In genomic region chr6:170178266-170178560, GRCh38 we compare ENCODE assay signal across 22 cellular contexts.
DNase-seq lines count a peak whose midpoint lies in the region; ATAC-seq and TF ChIP-seq lines count a peak whose summit lies in the region.
"Had no signal": no experiment of that assay in that cellular context is flagged by ENCODE, and none has a peak within 500 bp of the region (broad histone marks: within the 10 kb centered on the region; RNA-seq: fewer than 3 reads in every experiment).

No MANE protein-coding gene starts in this region.

- no peak overlapping the region for H3T11ph ChIP-seq in H9 (ENCODE audit: low read length)

- H3K9me3 Mint-ChIP-seq in H9 (peaks cover 6 to 15% of the 10 kb centered on the region in 2 experiments), brain (peaks cover 0 to 7% (median under 1%) of the 10 kb centered on the region in 5 experiments)

- no peak overlapping the region for H2BK12ac ChIP-seq in H9 (ENCODE audit: insufficient read length, low read depth, low read length)
- peak overlapping the region; percentile 59 for H2BK12ac ChIP-seq in neuronal stem cell (ENCODE audit: low read length)

- no peak overlapping the region for H3K4me2 ChIP-seq in H9 (ENCODE audit: insufficient read depth, insufficient read length, low read length)
- H3K4me2 ChIP-seq in neuronal stem cell (ENCODE audit: insufficient read depth, low read length, poor library complexity, severe bottlenecking), result no peak overlapping the region

- H3K14ac ChIP-seq in H9 (ENCODE audit: insufficient read depth, low read length) (no peak overlapping the region), neuronal stem cell (ENCODE audit: low read length) (no peak overlapping the region)

- H3K79me1 ChIP-seq in H9 (ENCODE audit: insufficient read depth, low read depth, low read length, poor library complexity, severe bottlenecking) (no peaks in the 10 kb centered on the region), neuronal stem cell (ENCODE audit: low read depth, low read length) (no peaks in the 10 kb centered on the region)

- TF ChIP-seq CTCF in H9 (conservative IDR thresholded peaks at IDR 0.05) (no peak), brain (conservative IDR thresholded peaks at IDR 0.05) (no peak)

- no peaks in the 10 kb centered on the region for H3K23me2 ChIP-seq in H9 (ENCODE audit: insufficient read length, low read depth, low read length, poor library complexity, severe bottlenecking)

- no peak overlapping the region for H2BK20ac ChIP-seq in H9 (ENCODE audit: low read depth, low read length, poor library complexity, severe bottlenecking)

- H4K8ac ChIP-seq in H9 (replicated peaks; ENCODE audit: insufficient read length, low read depth, low read length) (no peak overlapping the region), neuronal stem cell (ENCODE audit: low read depth, low read length) (no peak overlapping the region)

- H3K79me2 ChIP-seq in H9 (ENCODE audit: insufficient read depth, low read length), result no peaks in the 10 kb centered on the region

- H2BK120ac ChIP-seq in H9 (ENCODE audit: low read depth, low read length, poor library complexity, severe bottlenecking), result no peak overlapping the region
- H2BK120ac ChIP-seq in neuronal stem cell (ENCODE audit: low read depth, low read length), result peak overlapping the region; percentile 35

- H3K27me3 Mint-ChIP-seq in H9 (ENCODE audit: low read depth), result peaks cover 19% of the 10 kb centered on the region
- peaks cover 6% of the 10 kb centered on the region for H3K27me3 Mint-ChIP-seq in brain
- H3K27me3 Mint-ChIP-seq: B cell had no signal

- H2AK5ac ChIP-seq in H9 (ENCODE audit: insufficient read length, low read length), result no peak overlapping the region
- peak overlapping the region; percentile 90 for H2AK5ac ChIP-seq in neuronal stem cell (ENCODE audit: low read depth, low read length)

- no peak overlapping the region for H2BK5ac ChIP-seq in H9 (ENCODE audit: insufficient read length, low read length)
- peak overlapping the region; percentile 62 for H2BK5ac ChIP-seq in neuronal stem cell (ENCODE audit: low read length)

- H3K4ac ChIP-seq in H9 (ENCODE audit: low read depth, low read length), result no peak overlapping the region
- no peak overlapping the region for H3K4ac ChIP-seq in neuronal stem cell (ENCODE audit: low read length)

- H3K36me3 ChIP-seq in neuronal stem cell (replicated peaks in 1 of 2; ENCODE audit: control insufficient read depth in 2 of 2, insufficient read depth in 2 of 2, low read length in 2 of 2), result no peaks in the 10 kb centered on the region
- H3K36me3 ChIP-seq: ascending aorta, pancreas had no signal

- ATAC-seq in HG03175 (IDR thresholded peaks at IDR 0.05; ENCODE audit: unreplicated experiment) (no peak), GM18870 (IDR thresholded peaks at IDR 0.05; ENCODE audit: unreplicated experiment) (no peak)
- ATAC-seq: GM12878 had no signal

- H3K27me3 ChIP-seq in H9 (ENCODE audit: insufficient read depth, low read length), result no peaks in the 10 kb centered on the region
- H3K27me3 ChIP-seq in neuronal stem cell (ENCODE audit: control insufficient read depth in 3 of 3, insufficient read depth in 3 of 3, low read depth in 1 of 3, low read length in 3 of 3), result no peaks in the 10 kb centered on the region
- H3K27me3 ChIP-seq: ascending aorta, pancreas had no signal

- H3K9me3 ChIP-seq in H9 (ENCODE audit: control insufficient read depth, low read depth, low read length), result no peaks in the 10 kb centered on the region
- peaks cover 0 to 2% of the 10 kb centered on the region in 2 donors for H3K9me3 ChIP-seq in neuronal stem cell (replicated peaks in 1 of 2; ENCODE audit: control insufficient read depth in 2 of 2, insufficient read depth in 1 of 2, low read depth in 1 of 2, low read length in 2 of 2)
- H3K9me3 ChIP-seq: ascending aorta, pancreas had no signal

- H3K27ac Mint-ChIP-seq in H9, result no peak overlapping the region
- H3K27ac Mint-ChIP-seq in brain, result peak overlapping the region in 4 of 5 experiments; percentile 15 to 96 (median 75)
- H3K27ac Mint-ChIP-seq: activated naive CD4-positive, alpha-beta T cell treated with anti-CD3 and anti-CD28 coated beads for 36 hours; B cell had no signal

- no peak overlapping the region for H3K4me3 ChIP-seq in neuronal stem cell (ENCODE audit: low read length in 2 of 2)
- H3K4me3 ChIP-seq: ascending aorta, GM12878, pancreas had no signal

- H3K56ac ChIP-seq in H9 (ENCODE audit: insufficient read length, low read depth, low read length), result no peak overlapping the region

- no peak overlapping the region for H3K23ac ChIP-seq in H9 (ENCODE audit: insufficient read length, low read depth, low read length)
- no peak overlapping the region for H3K23ac ChIP-seq in neuronal stem cell (ENCODE audit: low read depth, low read length, poor library complexity)

- H3K4me3 Mint-ChIP-seq in H9 (no peak overlapping the region), brain (no peak overlapping the region)
- H3K4me3 Mint-ChIP-seq: activated naive CD4-positive, alpha-beta T cell treated with anti-CD3 and anti-CD28 coated beads for 36 hours; B cell had no signal

- H4K91ac ChIP-seq in H9 (ENCODE audit: insufficient read length, low read depth, low read length), result no peak overlapping the region
- no peak overlapping the region for H4K91ac ChIP-seq in neuronal stem cell (ENCODE audit: low read depth, low read length, poor library complexity)

- no peaks in the 10 kb centered on the region for H3K4me1 Mint-ChIP-seq in H9
- peaks cover 45% of the 10 kb centered on the region for H3K4me1 Mint-ChIP-seq in brain
- H3K4me1 Mint-ChIP-seq: B cell had no signal

- H3K18ac ChIP-seq in H9 (ENCODE audit: insufficient read length, low read depth, low read length) (no peak overlapping the region), neuronal stem cell (ENCODE audit: low read length) (peak overlapping the region; percentile 78)

- H2BK15ac ChIP-seq in H9 (ENCODE audit: low read depth, low read length) (no peak overlapping the region), neuronal stem cell (ENCODE audit: low read length) (peak overlapping the region; percentile 96)

- DNase-seq in DMS153 (lab: John Stamatoyannopoulos, UW) (peak; percentile 44), DMS153 treated with DMSO at 0.1 percent for 48 hours (lab: John Stamatoyannopoulos, UW; ENCODE audit: unreplicated experiment) (no peak), H9 (peak; percentile 25), neuronal stem cell (ENCODE audit: low spot score) (no peak), NCI-H187 treated with DMSO at 0.1 percent for 48 hours (lab: John Stamatoyannopoulos, UW) (no peak)
- DNase-seq: activated CD4-positive, alpha-beta T cell treated with anti-CD3 and anti-CD28 coated beads, Interleukin-2, amount 50 U/mL, for 1 hour; cerebellar nuclear complex; effector CD8-positive, alpha-beta T cell; GDM1; NCI-H446; Right ventricle myocardium superior; stimulated activated CD4-positive, alpha-beta T cell treated with anti-CD3 and anti-CD28 coated beads, Interleukin-2, amount 100 ng/mL, for 48 hours; T-helper 1 cell had no signal

- H3K36me3 Mint-ChIP-seq in H9 (ENCODE audit: insufficient read depth in 1 of 3, low read depth in 3 of 3), result peaks cover 2 to 4% (median 4%) of the 10 kb centered on the region in 3 experiments; a peak in 4 of 7 replicates
- H3K36me3 Mint-ChIP-seq in brain, result no peaks in the 10 kb centered on the region

- H3K4me1 ChIP-seq in H9 (ENCODE audit: insufficient read depth, low read length), result no peaks in the 10 kb centered on the region
- H3K4me1 ChIP-seq in neuronal stem cell (ENCODE audit: control insufficient read depth in 2 of 2, insufficient read depth in 1 of 2, low read depth in 1 of 2, low read length in 2 of 2), result peaks cover 0 to 3% of the 10 kb centered on the region in 2 donors
- H3K4me1 ChIP-seq: ascending aorta had no signal

- no peak overlapping the region for H4K5ac ChIP-seq in H9 (ENCODE audit: insufficient read length, low read depth, low read length)

- H3K9ac ChIP-seq in H9 (ENCODE audit: extremely low read depth, insufficient read length, low read length) (no peak overlapping the region), neuronal stem cell (ENCODE audit: low read depth, low read length, poor library complexity) (no peak overlapping the region)

- WGBS in H9 (ENCODE audit: extremely low coverage, insufficient read length, low lambda C conversion rate), result no CpG with 5 or more reads among the region's 4 CpGs
- no CpG with 5 or more reads among the region's 4 CpGs for WGBS in neuronal stem cell (ENCODE audit: extremely low coverage in 2 of 2, insufficient read length in 2 of 2, insufficient replicate concordance in 1 of 2), 2 donors

- H3K27ac ChIP-seq in H9 (ENCODE audit: insufficient read length, low read depth, low read length), result no peak overlapping the region
- no peak overlapping the region for H3K27ac ChIP-seq in neuronal stem cell (replicated peaks; ENCODE audit: low read length)
- H3K27ac ChIP-seq: 22Rv1, ascending aorta had no signal

- H2AFZ ChIP-seq in H9 (ENCODE audit: low read length), result no peak overlapping the region
- no peak overlapping the region for H2AFZ ChIP-seq in neuronal stem cell (ENCODE audit: low read length)

- no peaks in the 10 kb centered on the region for H4K20me1 ChIP-seq in H9 (ENCODE audit: control insufficient read depth, insufficient read depth, insufficient read length)

Comparison
In these comparisons a context has a peak if more than half of its experiments do, and no peak if none do; other contexts are left out.
1. DNase-seq: peak in DMS153 (single experiment) and H9 (single experiment); none in DMS153 treated with DMSO at 0.1 percent for 48 hours (single experiment), neuronal stem cell (single experiment) and NCI-H187 treated with DMSO at 0.1 percent for 48 hours (single experiment).
2. H3K27ac Mint-ChIP-seq: peak in brain (4 of 5); none in H9 (0 of 3).